Comparison of ENCODE assay signal across 27 cellular contexts in genomic region chr12:15848606-15849005, GRCh38. TPM values are rescaled to one million over a fixed set of nuclear protein-coding genes. Genes with fewer than 3 reads are reported as not detected.
A peak's percentile ranks its signal among the peaks of the same experiment; 100 is the strongest.
DNase-seq lines count a peak whose midpoint lies in the region; ATAC-seq, FAIRE-seq and TF ChIP-seq lines count a peak whose summit lies in the region.
"Had no signal": no experiment of that assay in that cellular context is flagged by ENCODE, and none has a peak within 500 bp of the region (broad histone marks: within the 10 kb centered on the region; RNA-seq: fewer than 3 reads in every experiment).

No MANE protein-coding gene starts in this region.

- in situ Hi-C loops in GM12878 (cut with MboI): no loop called here

- H3K36me3 Mint-ChIP-seq in stimulated activated naive B cell treated with anti-CD40 and anti-IgM and Interleukin-4, amounts not matched to agents 10 μg/mL and 1 μg/mL and 100 μg/mL, for 72 hours: no peaks in the 10 kb centered on the region
- H3K36me3 Mint-ChIP-seq: CD14-positive monocyte; CD8-positive, alpha-beta memory T cell had no signal

- no peaks in the 10 kb centered on the region for H3K4me1 Mint-ChIP-seq in stimulated activated naive B cell treated with anti-CD40 and anti-IgM and Interleukin-4, amounts not matched to agents 10 μg/mL and 1 μg/mL and 100 μg/mL, for 72 hours
- H3K4me1 Mint-ChIP-seq: CD14-positive monocyte; CD8-positive, alpha-beta memory T cell had no signal

- H3K27ac Mint-ChIP-seq in stimulated activated naive B cell treated with anti-CD40 and anti-IgM and Interleukin-4, amounts not matched to agents 10 μg/mL and 1 μg/mL and 100 μg/mL, for 72 hours: no peak overlapping the region
- H3K27ac Mint-ChIP-seq: CD4-positive, alpha-beta T cell; CD8-positive, alpha-beta memory T cell; HFFc6 had no signal

- no peaks in the 10 kb centered on the region for H4K20me1 ChIP-seq in GM12878 (ENCODE audit: control insufficient read depth, insufficient read depth)
- H4K20me1 ChIP-seq: BLaER1 treated with 17β-estradiol and CSF1 and Interleukin-3, amounts not matched to agents 10 nM and 100 nM had no signal

- no peak for FAIRE-seq in GM12878 (lab: Jason Lieb, UNC)
- FAIRE-seq: A549, D721Med, GM18507, H54 had no signal

- H3K4me3 ChIP-seq in left ventricle myocardium inferior (no peak overlapping the region), GM12878 (no peak overlapping the region)
- H3K4me3 ChIP-seq: A549; BLaER1 treated with 17β-estradiol and CSF1 and Interleukin-3, amounts not matched to agents 10 nM and 100 nM; HAP-1 had no signal

- RAD21 ChIA-PET in GM12878 (lab: Charles Lee; ENCODE audit: unreplicated experiment): interaction anchor here (0.6 to 3.5 kb wide), 7 partner anchors 9 to 316 kb away, joined by 3 to 21 read pairs (median 6); no protein-coding TSS in a partner anchor

- SMC1A ChIA-PET in GM12878 (lab: Charles Lee; ENCODE audit: uncharacterized antibody, unreplicated experiment): interaction anchor here (0.8 to 17.7 kb wide), 18 partner anchors 9 to 316 kb away, joined by 3 to 466 read pairs (median 4); no protein-coding TSS in a partner anchor

- TF ChIP-seq CTCF in left ventricle myocardium inferior (IDR thresholded peaks at IDR 0.05; ENCODE audit: borderline replicate concordance) (no peak), GM12878 (IDR thresholded peaks at IDR 0.05 in 2 of 3, conservative IDR thresholded peaks at IDR 0.05 in 1 of 3; ENCODE audit: control insufficient read depth in 2 of 3, extremely low read depth in 1 of 3, insufficient read depth in 1 of 3, low read depth in 3 of 3, low read length in 3 of 3) (no peak)

- CTCF ChIA-PET in GM12878 (lab: Yijun Ruan, JAX): interaction anchor here (0.6 to 19.2 kb wide), 11 partner anchors 9 to 316 kb away, joined by 3 to 478 read pairs (median 5); no protein-coding TSS in a partner anchor

- intact Hi-C loops in left ventricle myocardium inferior (cut with micrococcal nuclease) (no loop called here), left cardiac atrium (cut with DNase I) (no loop called here), GM12878 (cut with micrococcal nuclease; ENCODE audit: unreplicated experiment) (no loop called here)

- POLR2A ChIA-PET in GM12878 (lab: Charles Lee): interaction anchor here (1.1 kb wide), 1 partner anchor 52 kb away, joined by 4 read pairs; no protein-coding TSS in a partner anchor

- BruUV-seq in GM12878 (replicated peaks; lab: Mats Ljungman, UMichigan): no TSS peak

- H3K9ac ChIP-seq in GM12878 (ENCODE audit: control insufficient read depth, insufficient read depth, low read length): no peak overlapping the region
- H3K9ac ChIP-seq: BLaER1 treated with 17β-estradiol and CSF1 and Interleukin-3, amounts not matched to agents 10 nM and 100 nM had no signal

- H3K4me2 ChIP-seq in GM12878 (ENCODE audit: control insufficient read depth, insufficient read depth): no peak overlapping the region
- H3K4me2 ChIP-seq: A549; BLaER1 treated with 17β-estradiol and CSF1 and Interleukin-3, amounts not matched to agents 10 nM and 100 nM had no signal

- peak overlapping the region; percentile 56 for H3K27ac ChIP-seq in left ventricle myocardium inferior (replicated peaks)
- H3K27ac ChIP-seq in GM12878 (ENCODE audit: control insufficient read depth, insufficient read depth): no peak overlapping the region
- H3K27ac ChIP-seq: 22Rv1; A549; BLaER1 treated with 17β-estradiol and CSF1 and Interleukin-3, amounts not matched to agents 10 nM and 100 nM had no signal

- H3K9me3 Mint-ChIP-seq in stimulated activated naive B cell treated with anti-CD40 and anti-IgM and Interleukin-4, amounts not matched to agents 10 μg/mL and 1 μg/mL and 100 μg/mL, for 72 hours: no peaks in the 10 kb centered on the region
- H3K9me3 Mint-ChIP-seq: CD14-positive monocyte; CD4-positive, alpha-beta T cell; CD8-positive, alpha-beta memory T cell; HFFc6 had no signal

- no peaks in the 10 kb centered on the region for H3K79me2 ChIP-seq in GM12878 (ENCODE audit: control insufficient read depth, insufficient read depth, low read length)

- no peaks in the 10 kb centered on the region for H3K9me3 ChIP-seq in left ventricle myocardium inferior (replicated peaks)
- H3K9me3 ChIP-seq in GM12878 (replicated peaks; ENCODE audit: control insufficient read depth, insufficient read depth, low read length): no peaks in the 10 kb centered on the region
- H3K9me3 ChIP-seq: A549; BE2C; BLaER1 treated with 17β-estradiol and CSF1 and Interleukin-3, amounts not matched to agents 10 nM and 100 nM; HAP-1 had no signal

- H3K27me3 ChIP-seq in left ventricle myocardium inferior (ENCODE audit: low read depth): no peaks in the 10 kb centered on the region
- H3K27me3 ChIP-seq in GM12878 (replicated peaks in 1 of 2; ENCODE audit: control insufficient read depth in 2 of 2, insufficient read depth in 2 of 2, low read length in 1 of 2): no peaks in the 10 kb centered on the region; a peak in 1 of 4 replicates
- H3K27me3 ChIP-seq: BLaER1 treated with 17β-estradiol and CSF1 and Interleukin-3, amounts not matched to agents 10 nM and 100 nM had no signal

- ATAC-seq in left cardiac atrium: no peak
- ATAC-seq in GM12878: peak; percentile 82
- peak; percentile 57 to 58 for ATAC-seq in stimulated activated naive B cell treated with anti-CD40 and anti-IgM and Interleukin-4, amounts not matched to agents 10 μg/mL and 1 μg/mL and 100 μg/mL, for 72 hours (replicated peaks)
- ATAC-seq: A549 had no signal

- DNase-seq in left ventricle myocardium inferior (no peak), left cardiac atrium (no peak), GM12878 (ENCODE audit: low read depth, low spot score) (no peak), medulla oblongata (ENCODE audit: extremely low spot score) (no peak), cerebellar nuclear complex (lab: John Stamatoyannopoulos, UW) (no peak), NOMO-1 treated with DMSO at 0.1 percent for 48 hours (lab: John Stamatoyannopoulos, UW; ENCODE audit: unreplicated experiment) (no peak)
- DNase-seq in stimulated activated naive B cell treated with anti-CD40 and anti-IgM and Interleukin-4, amounts not matched to agents 10 μg/mL and 1 μg/mL and 100 μg/mL, for 72 hours: no peak
- no peak for DNase-seq in stimulated activated CD4-positive, alpha-beta T cell treated with anti-CD3 and anti-CD28 coated beads, Interleukin-15, amount 100 ng/mL, for 24 hours
- DNase-seq: ACHN; AML-193; BE2C; CD4-positive, alpha-beta T cell; CD8-positive, alpha-beta memory T cell; DMS 273 treated with DMSO at 0.1 percent for 48 hours; DMS79; EL; GDM1; GOT3; HFFc6 had no signal

- H3K36me3 ChIP-seq in left ventricle myocardium inferior (no peaks in the 10 kb centered on the region), GM12878 (ENCODE audit: control insufficient read depth in 2 of 2, insufficient read depth in 2 of 2, low read length in 1 of 2) (no peaks in the 10 kb centered on the region)
- H3K36me3 ChIP-seq: BE2C; BLaER1 treated with 17β-estradiol and CSF1 and Interleukin-3, amounts not matched to agents 10 nM and 100 nM; HAP-1 had no signal

- no peak for TF ChIP-seq RAD21 in GM12878 (IDR thresholded peaks at IDR 0.05; ENCODE audit: insufficient read depth, low read depth, low read length)

- no peak overlapping the region for H2AFZ ChIP-seq in GM12878 (ENCODE audit: control insufficient read depth, low read depth, low read length)

- H3K27me3 Mint-ChIP-seq in stimulated activated naive B cell treated with anti-CD40 and anti-IgM and Interleukin-4, amounts not matched to agents 10 μg/mL and 1 μg/mL and 100 μg/mL, for 72 hours: peaks cover 0 to 11% of the 10 kb centered on the region in 2 donors
- H3K27me3 Mint-ChIP-seq: CD4-positive, alpha-beta T cell had no signal

- H3K4me3 Mint-ChIP-seq in stimulated activated naive B cell treated with anti-CD40 and anti-IgM and Interleukin-4, amounts not matched to agents 10 μg/mL and 1 μg/mL and 100 μg/mL, for 72 hours: no peak overlapping the region
- H3K4me3 Mint-ChIP-seq: CD14-positive monocyte; CD4-positive, alpha-beta T cell; CD8-positive, alpha-beta memory T cell; HFFc6 had no signal

- WGBS in GM12878 (ENCODE audit: insufficient coverage, insufficient replicate concordance, low lambda C conversion rate, missing lambda C conversion rate): 69% methylated on average over 1 of the region's 1 CpG

- H3K4me1 ChIP-seq in left ventricle myocardium inferior (peaks cover 6% of the 10 kb centered on the region), GM12878 (ENCODE audit: control insufficient read depth, insufficient read depth, low read length) (no peaks in the 10 kb centered on the region)
- H3K4me1 ChIP-seq: BE2C; BLaER1 treated with 17β-estradiol and CSF1 and Interleukin-3, amounts not matched to agents 10 nM and 100 nM; HAP-1 had no signal

- TF ChIP-seq EP300 in GM12878 (IDR thresholded peaks at IDR 0.05; ENCODE audit: borderline replicate concordance in 1 of 2, control insufficient read depth in 1 of 2, low read depth in 2 of 2, low read length in 2 of 2): no peak

- TF ChIP-seq POLR2A in GM12878 (IDR thresholded peaks at IDR 0.05; ENCODE audit: low read depth, low read length): no peak

RNA-seq across cellular contexts. Expression of gene STRAP, which starts 33.6 kb away (rescaled TPM):
- total RNA-seq in left ventricle myocardium inferior: 130 TPM
- total RNA-seq in left cardiac atrium: 100 to 1,000 TPM in 1 of 2 donors, 10 to 100 TPM in 1; 96.4 to 128 TPM
- total RNA-seq in GM12878 (2013; cell fraction: nucleolus; rRNA removed): 18.6 and 19.9 TPM in 2 replicates
- 64.3 and 66.8 TPM in 2 replicates for total RNA-seq in GM12878 (2014; rRNA removed)
- 77.3 and 80.4 TPM in 2 replicates for total RNA-seq in GM12878 (2014; rRNA removed; fragmentation: Illumina TruSeq; extraction: Trizol)
- total RNA-seq in GM12878 (2021): 113 and 116 TPM in 2 replicates
- polyA plus RNA-seq in GM12878 (2011; ENCODE audit: low read depth): 66.0 TPM
- polyA plus RNA-seq in GM12878 (2011; rRNA removed): 125 and 169 TPM in 2 replicates
- 60.1 and 70.1 TPM in 2 replicates for polyA plus RNA-seq in GM12878 (2011; cell fraction: cytosol; rRNA removed)
- polyA plus RNA-seq in GM12878 (2011; cell fraction: nucleus; rRNA removed): 22.8 and 33.9 TPM in 2 replicates
- polyA plus RNA-seq in GM12878 (2012): 80.5 and 85.4 TPM in 2 replicates
- polyA plus RNA-seq in GM12878 (2014; fragmentation: Illumina TruSeq; extraction: Trizol): 91.9 and 106 TPM in 2 replicates
- polyA plus RNA-seq in GM12878 (2014; fragmentation: Nextera tagmentation; extraction: Ambion mirVana): 100 to 1,000 TPM; 102 to 227 TPM
- 103 and 125 TPM in 2 replicates for polyA plus RNA-seq in GM12878 (2014; rRNA removed)
- 100 to 1,000 TPM; 281 TPM for polyA plus RNA-seq in GM12878 (2016; fragmentation: Nextera tagmentation; extraction: Ambion mirVana)
- polyA minus RNA-seq in GM12878 (2011; rRNA and poly(A)+ RNA removed): 75.8 and 85.1 TPM in 2 replicates
- polyA minus RNA-seq in GM12878 (2011; cell fraction: cytosol; rRNA and poly(A)+ RNA removed): 47.6 and 57.9 TPM in 2 replicates
- polyA minus RNA-seq in GM12878 (2011; cell fraction: nucleus; rRNA and poly(A)+ RNA removed): 18.9 and 36.5 TPM in 2 replicates

RNA-seq across cellular contexts. Expression of gene EPS8, which starts 59.4 kb away (rescaled TPM):
- 18.9 TPM for total RNA-seq in left ventricle myocardium inferior
- 10 to 100 TPM; 46.0 to 46.9 TPM for total RNA-seq in left cardiac atrium
- 263 and 269 TPM in 2 replicates for total RNA-seq in GM12878 (2013; cell fraction: nucleolus; rRNA removed)
- 4.7 TPM in 2 replicates for total RNA-seq in GM12878 (2014; rRNA removed)
- 3.4 and 4.7 TPM in 2 replicates for total RNA-seq in GM12878 (2014; rRNA removed; fragmentation: Illumina TruSeq; extraction: Trizol)
- 3.2 TPM in 2 replicates for total RNA-seq in GM12878 (2021)
- 1.1 TPM for polyA plus RNA-seq in GM12878 (2011; ENCODE audit: low read depth)
- polyA plus RNA-seq in GM12878 (2011; rRNA removed): 127 and 173 TPM in 2 replicates
- polyA plus RNA-seq in GM12878 (2011; cell fraction: cytosol; rRNA removed): 84.5 and 94.4 TPM in 2 replicates
- 107 and 156 TPM in 2 replicates for polyA plus RNA-seq in GM12878 (2011; cell fraction: nucleus; rRNA removed)
- polyA plus RNA-seq in GM12878 (2012): 1.3 and 1.9 TPM in 2 replicates
- polyA plus RNA-seq in GM12878 (2014; fragmentation: Illumina TruSeq; extraction: Trizol): 3.1 and 3.8 TPM in 2 replicates
- 1 to 10 TPM; 1.3 to 1.6 TPM for polyA plus RNA-seq in GM12878 (2014; fragmentation: Nextera tagmentation; extraction: Ambion mirVana)
- polyA plus RNA-seq in GM12878 (2014; rRNA removed): 3.3 and 3.4 TPM in 2 replicates
- polyA plus RNA-seq in GM12878 (2016; fragmentation: Nextera tagmentation; extraction: Ambion mirVana): 1 to 10 TPM; 2.8 to 4.2 TPM
- 188 and 261 TPM in 2 replicates for polyA minus RNA-seq in GM12878 (2011; rRNA and poly(A)+ RNA removed)
- 42.4 and 55.6 TPM in 2 replicates for polyA minus RNA-seq in GM12878 (2011; cell fraction: cytosol; rRNA and poly(A)+ RNA removed)
- 108 and 162 TPM in 2 replicates for polyA minus RNA-seq in GM12878 (2011; cell fraction: nucleus; rRNA and poly(A)+ RNA removed)

Comparison
In these comparisons a context has a peak if more than half of its experiments do, and no peak if none do; other contexts are left out.
1. ATAC-seq: peak in GM12878 (single experiment) and stimulated activated naive B cell treated with anti-CD40 and anti-IgM and Interleukin-4, amounts not matched to agents 10 μg/mL and 1 μg/mL and 100 μg/mL, for 72 hours (2 of 2); none in left cardiac atrium (0 of 2).